ENCODE assay signal across 8 cellular contexts in the genomic region with DNA sequence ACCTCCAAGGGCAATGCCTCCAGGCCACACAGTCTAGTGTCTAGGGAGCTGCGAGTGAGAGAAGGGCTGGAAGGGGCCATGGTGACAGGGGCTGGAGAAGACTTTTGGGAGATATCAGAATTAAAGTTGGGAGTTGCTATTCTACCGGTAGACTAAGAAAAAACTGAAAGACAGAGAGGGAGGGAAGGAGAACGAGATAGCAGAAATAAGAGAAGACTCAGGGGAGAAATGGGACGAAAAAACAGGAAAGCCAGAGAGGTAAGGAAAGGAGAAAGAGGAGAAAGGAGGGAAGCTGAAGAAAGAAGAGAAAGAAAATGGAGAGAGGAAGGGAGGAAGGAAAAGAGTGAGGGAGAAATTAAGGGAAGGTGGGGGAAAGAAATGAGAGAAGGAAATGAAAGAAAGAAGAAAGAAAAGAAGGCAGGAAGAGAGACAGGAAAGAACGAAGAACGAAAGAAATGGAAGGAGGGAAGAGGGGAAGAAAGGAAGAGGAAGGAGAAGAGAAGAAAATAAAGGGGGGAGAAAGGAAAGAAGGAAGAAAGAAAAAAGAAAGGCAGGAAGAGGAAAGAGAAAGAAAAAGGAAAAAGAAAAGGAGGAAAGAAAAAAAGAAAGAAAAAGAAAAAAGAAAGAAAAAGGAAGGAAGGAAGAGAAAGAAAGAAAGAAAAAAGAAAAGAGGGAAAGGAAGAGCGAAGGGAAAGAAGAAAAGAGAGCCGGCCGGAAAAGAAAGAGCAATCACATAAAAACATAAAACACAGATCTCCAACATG. TPM values are rescaled to one million over a fixed set of nuclear protein-coding genes. Genes with fewer than 3 reads are reported as not detected.
DNase-seq lines count a peak whose midpoint lies in the region; ATAC-seq and TF ChIP-seq lines count a peak whose summit lies in the region.

No MANE protein-coding gene starts in this region.

- WGBS in neuronal stem cell (ENCODE audit: extremely low coverage in 2 of 2, insufficient read length in 2 of 2, insufficient replicate concordance in 1 of 2), 2 donors: no CpG with 5 or more reads among the region's 9 CpGs

- peak overlapping the region; percentile 92 to 100 (median 96) for H3K4me2 ChIP-seq in BLaER1 treated with 17β-estradiol and CSF1 and Interleukin-3, amounts not matched to agents 10 nM and 100 nM
- peak overlapping the region; percentile 97 for H3K4me2 ChIP-seq in MM.1S (ENCODE audit: low read depth, low read length)
- peak overlapping the region; percentile 78 for H3K4me2 ChIP-seq in neuronal stem cell (ENCODE audit: insufficient read depth, low read length, poor library complexity, severe bottlenecking)

- DNase-seq in MM.1S (no peak), neuronal stem cell (ENCODE audit: low spot score) (no peak)
- DNase-seq in effector memory CD4-positive, alpha-beta T cell: no peak

- H3K14ac ChIP-seq in neuronal stem cell (ENCODE audit: low read length): no peak overlapping the region

- H4K20me1 ChIP-seq in BLaER1 treated with 17β-estradiol and CSF1 and Interleukin-3, amounts not matched to agents 10 nM and 100 nM: peaks cover 0 to 30% (median 6%) of the 10 kb centered on the region in 11 experiments; a peak in 6 of 22 replicates
- H4K20me1 ChIP-seq in MM.1S (ENCODE audit: insufficient read depth, low read length): no peaks in the 10 kb centered on the region

- H3K79me2 ChIP-seq in MM.1S (ENCODE audit: low read length): no peaks in the 10 kb centered on the region

- no peak overlapping the region for H2BK15ac ChIP-seq in neuronal stem cell (ENCODE audit: low read length)

- no peaks in the 10 kb centered on the region for H3K79me1 ChIP-seq in neuronal stem cell (ENCODE audit: low read depth, low read length)

- no peak overlapping the region for H4K91ac ChIP-seq in neuronal stem cell (ENCODE audit: low read depth, low read length, poor library complexity)

- peak overlapping the region; percentile 73 to 99 (median 88) for H3K4me3 ChIP-seq in BLaER1 treated with 17β-estradiol and CSF1 and Interleukin-3, amounts not matched to agents 10 nM and 100 nM
- H3K4me3 ChIP-seq in MM.1S (ENCODE audit: low read length): peak overlapping the region; percentile 66
- peak overlapping the region; percentile 56 for H3K4me3 ChIP-seq in effector memory CD4-positive, alpha-beta T cell (ENCODE audit: insufficient read depth, low read depth, low read length, poor library complexity, severe bottlenecking)
- H3K4me3 ChIP-seq in neuronal stem cell (ENCODE audit: low read length in 2 of 2): peak overlapping the region; percentile 82 to 88

- H2BK5ac ChIP-seq in neuronal stem cell (ENCODE audit: low read length): no peak overlapping the region

- no peaks in the 10 kb centered on the region; a peak in 2 of 22 replicates for H3K9me3 ChIP-seq in BLaER1 treated with 17β-estradiol and CSF1 and Interleukin-3, amounts not matched to agents 10 nM and 100 nM (replicated peaks in 1 of 11)
- H3K9me3 ChIP-seq in MM.1S (replicated peaks; ENCODE audit: insufficient read depth, low read length) (no peaks in the 10 kb centered on the region), neuronal stem cell (replicated peaks in 1 of 2; ENCODE audit: control insufficient read depth in 2 of 2, insufficient read depth in 1 of 2, low read depth in 1 of 2, low read length in 2 of 2) (peaks cover 0 to 2% of the 10 kb centered on the region in 2 donors)
- H3K9me3 ChIP-seq in effector memory CD4-positive, alpha-beta T cell (ENCODE audit: control insufficient read depth, low read length): no peaks in the 10 kb centered on the region

- no peak overlapping the region for H3K18ac ChIP-seq in neuronal stem cell (ENCODE audit: low read length)

- H2BK120ac ChIP-seq in neuronal stem cell (ENCODE audit: low read depth, low read length): no peak overlapping the region

- H3K27me3 ChIP-seq in BLaER1 treated with 17β-estradiol and CSF1 and Interleukin-3, amounts not matched to agents 10 nM and 100 nM: no peaks in the 10 kb centered on the region
- H3K27me3 ChIP-seq in MM.1S (replicated peaks; ENCODE audit: insufficient read depth, low read length): peaks cover 30% of the 10 kb centered on the region
- peaks cover 27% of the 10 kb centered on the region for H3K27me3 ChIP-seq in effector memory CD4-positive, alpha-beta T cell (replicated peaks; ENCODE audit: control insufficient read depth, insufficient read depth, low read length, poor library complexity, severe bottlenecking)
- peaks cover 0 to 61% (median 27%) of the 10 kb centered on the region in 3 experiments for H3K27me3 ChIP-seq in neuronal stem cell (ENCODE audit: control insufficient read depth in 3 of 3, insufficient read depth in 3 of 3, low read depth in 1 of 3, low read length in 3 of 3)

- H2BK12ac ChIP-seq in neuronal stem cell (ENCODE audit: low read length): no peak overlapping the region

- no peak overlapping the region for H4K8ac ChIP-seq in neuronal stem cell (ENCODE audit: low read depth, low read length)

- ATAC-seq in HG03439 (IDR thresholded peaks at IDR 0.05; ENCODE audit: unreplicated experiment) (no peak), GM18517 (IDR thresholded peaks at IDR 0.05; ENCODE audit: unreplicated experiment) (no peak), HG03565 (IDR thresholded peaks at IDR 0.05; ENCODE audit: unreplicated experiment) (no peak), HG02678 (IDR thresholded peaks at IDR 0.05; ENCODE audit: unreplicated experiment) (no peak)

- no peak overlapping the region for H3K23ac ChIP-seq in neuronal stem cell (ENCODE audit: low read depth, low read length, poor library complexity)

- H3K9me2 ChIP-seq in MM.1S (replicated peaks; ENCODE audit: insufficient read depth, low read length): no peaks in the 10 kb centered on the region

- H3K4me1 ChIP-seq in BLaER1 treated with 17β-estradiol and CSF1 and Interleukin-3, amounts not matched to agents 10 nM and 100 nM: peaks cover 0 to 57% (median 36%) of the 10 kb centered on the region in 10 experiments; a peak in 18 of 20 replicates
- H3K4me1 ChIP-seq in MM.1S (ENCODE audit: low read length) (peaks cover 6% of the 10 kb centered on the region; the same call in 1 of the 2 replicates), neuronal stem cell (ENCODE audit: control insufficient read depth in 2 of 2, insufficient read depth in 1 of 2, low read depth in 1 of 2, low read length in 2 of 2) (peaks cover 20 to 26% of the 10 kb centered on the region in 2 donors)
- peaks cover 34% of the 10 kb centered on the region for H3K4me1 ChIP-seq in effector memory CD4-positive, alpha-beta T cell (ENCODE audit: control insufficient read depth, insufficient read depth, low read length, poor library complexity, severe bottlenecking)

- no peak for TF ChIP-seq CTCF in MM.1S (IDR thresholded peaks at IDR 0.05; ENCODE audit: low read length)

- peak overlapping the region; percentile 88 to 100 (median 98) for H3K9ac ChIP-seq in BLaER1 treated with 17β-estradiol and CSF1 and Interleukin-3, amounts not matched to agents 10 nM and 100 nM
- no peak overlapping the region for H3K9ac ChIP-seq in MM.1S (ENCODE audit: low read length)
- H3K9ac ChIP-seq in neuronal stem cell (ENCODE audit: low read depth, low read length, poor library complexity): peak overlapping the region; percentile 56

- H3K27ac ChIP-seq in BLaER1 treated with 17β-estradiol and CSF1 and Interleukin-3, amounts not matched to agents 10 nM and 100 nM: peak overlapping the region; percentile 88 to 100 (median 98)
- H3K27ac ChIP-seq in MM.1S (ENCODE audit: low read length) (no peak overlapping the region), neuronal stem cell (replicated peaks; ENCODE audit: low read length) (no peak overlapping the region)
- H3K27ac ChIP-seq in effector memory CD4-positive, alpha-beta T cell (ENCODE audit: insufficient read depth, low read length, poor library complexity, severe bottlenecking): no peak overlapping the region

- H3F3A ChIP-seq in MM.1S (ENCODE audit: insufficient read depth, low read length): no peaks in the 10 kb centered on the region

- H3K36me3 ChIP-seq in BLaER1 treated with 17β-estradiol and CSF1 and Interleukin-3, amounts not matched to agents 10 nM and 100 nM: peaks cover 0 to 42% (median 26%) of the 10 kb centered on the region in 11 experiments; a peak in 12 of 22 replicates
- no peaks in the 10 kb centered on the region for H3K36me3 ChIP-seq in MM.1S (replicated peaks; ENCODE audit: insufficient read depth, low read length)
- H3K36me3 ChIP-seq in effector memory CD4-positive, alpha-beta T cell (ENCODE audit: control insufficient read depth, insufficient read depth, low read length): no peaks in the 10 kb centered on the region
- peaks cover 0 to 4% of the 10 kb centered on the region in 2 donors for H3K36me3 ChIP-seq in neuronal stem cell (replicated peaks in 1 of 2; ENCODE audit: control insufficient read depth in 2 of 2, insufficient read depth in 2 of 2, low read length in 2 of 2)

- H2AK5ac ChIP-seq in neuronal stem cell (ENCODE audit: low read depth, low read length): peak overlapping the region; percentile 16

- peak overlapping the region; percentile 29; the same call in 1 of the 2 replicates for H2AFZ ChIP-seq in MM.1S (ENCODE audit: low read length)
- peak overlapping the region; percentile 73 for H2AFZ ChIP-seq in neuronal stem cell (ENCODE audit: low read length)

- H3K4ac ChIP-seq in neuronal stem cell (ENCODE audit: low read length): no peak overlapping the region

RNA-seq across cellular contexts. Expression of a gene that starts 1.2 kb away (rescaled TPM):
- 0.79 TPM for polyA plus RNA-seq in neuronal stem cell (2013, experiment 1 of 2)
- 0.83 TPM for polyA plus RNA-seq in neuronal stem cell (2013, experiment 2 of 2)

Comparison
In these comparisons a context has a peak if more than half of its experiments do, and no peak if none do; other contexts are left out.
1. H3K27ac ChIP-seq: peak in BLaER1 treated with 17β-estradiol and CSF1 and Interleukin-3, amounts not matched to agents 10 nM and 100 nM (11 of 11); none in MM.1S (single experiment), effector memory CD4-positive, alpha-beta T cell (single experiment) and neuronal stem cell (single experiment).
2. Peak in every context shown above with its lines, with median percentiles within 50 percentile points of each other: H3K4me2 ChIP-seq and H3K4me3 ChIP-seq.